In genomic region chr12:116280590-116281290, GRCh38 we compare ENCODE assay signal across 32 cellular contexts. TPM values are rescaled to one million over a fixed set of nuclear protein-coding genes. Genes with fewer than 3 reads are reported as not detected.
DNase-seq lines count a peak whose midpoint lies in the region; ATAC-seq, FAIRE-seq and TF ChIP-seq lines count a peak whose summit lies in the region.
"Had no signal": no experiment of that assay in that cellular context is flagged by ENCODE, and none has a peak within 500 bp of the region (broad histone marks: within the 10 kb centered on the region; RNA-seq: fewer than 3 reads in every experiment).

No MANE protein-coding gene starts in this region.

- H3K9ac ChIP-seq in HepG2 (ENCODE audit: insufficient read depth, low read depth, low read length), result no peak overlapping the region

- peaks cover 10% of the 10 kb centered on the region for H3K79me2 ChIP-seq in HepG2 (ENCODE audit: insufficient read depth, low read length)

- no peak for TF ChIP-seq CTCF in HepG2 (CRISPR knock-in tag; IDR thresholded peaks at IDR 0.05)
- no peak for TF ChIP-seq CTCF in right lobe of liver (IDR thresholded peaks at IDR 0.05)
- no peak for TF ChIP-seq CTCF in progenitor cell of endocrine pancreas (IDR thresholded peaks at IDR 0.05; ENCODE audit: unreplicated experiment)
- TF ChIP-seq CTCF in right atrium auricular region (IDR thresholded peaks at IDR 0.05), result no peak

- peaks cover 2 to 27% of the 10 kb centered on the region in 2 experiments; a peak in 4 of 5 replicates for H3K27me3 ChIP-seq in HepG2 (ENCODE audit: control insufficient read depth in 1 of 2, insufficient read depth in 2 of 2, low read length in 2 of 2)
- no peaks in the 10 kb centered on the region for H3K27me3 ChIP-seq in right lobe of liver
- no peaks in the 10 kb centered on the region for H3K27me3 ChIP-seq in right atrium auricular region
- H3K27me3 ChIP-seq: body of pancreas, heart left ventricle, uterus had no signal

- TF ChIP-seq RAD21 in HepG2 (CRISPR knock-in tag; IDR thresholded peaks at IDR 0.05), result no peak

- H3K4me2 ChIP-seq in HepG2 (ENCODE audit: low read depth, low read length), result no peak overlapping the region
- H3K4me2 ChIP-seq: smooth muscle cell had no signal

- 2% methylated on average over 5 of the region's 5 CpGs for WGBS in HepG2 (ENCODE audit: low lambda C conversion rate)
- WGBS in right lobe of liver (ENCODE audit: insufficient coverage, low coverage, low lambda C conversion rate, missing lambda C conversion rate), result 51% methylated on average over 5 of the region's 5 CpGs

- intact Hi-C loops in HepG2 (cut with micrococcal nuclease; ENCODE audit: unreplicated experiment) (no loop called here), right lobe of liver (cut with DNase I) (no loop called here)

- TF ChIP-seq EP300 in HepG2 (IDR thresholded peaks at IDR 0.05; ENCODE audit: low read depth in 2 of 2, low read length in 2 of 2) (no peak), HepG2 (CRISPR knock-in tag; IDR thresholded peaks at IDR 0.05; ENCODE audit: borderline replicate concordance) (no peak)

- no peaks in the 10 kb centered on the region for H3K9me3 ChIP-seq in HepG2 (ENCODE audit: low read length)
- H3K9me3 ChIP-seq in right lobe of liver, result no peaks in the 10 kb centered on the region
- H3K9me3 ChIP-seq in right atrium auricular region, result no peaks in the 10 kb centered on the region
- H3K9me3 ChIP-seq: body of pancreas, heart left ventricle, thoracic aorta, uterus had no signal

- no TSS peak for BruUV-seq in HepG2 (replicated peaks; lab: Mats Ljungman, UMichigan)

- peaks cover 28% of the 10 kb centered on the region for H3K4me1 ChIP-seq in HepG2 (ENCODE audit: insufficient read depth, low read length)
- no peaks in the 10 kb centered on the region for H3K4me1 ChIP-seq in right lobe of liver
- H3K4me1 ChIP-seq in right atrium auricular region, result peaks cover 0 to 8% of the 10 kb centered on the region in 2 donors
- H3K4me1 ChIP-seq: uterus had no signal

- no peaks in the 10 kb centered on the region for H3K36me3 ChIP-seq in HepG2 (replicated peaks in 1 of 2; ENCODE audit: control insufficient read depth in 1 of 2, insufficient read depth in 2 of 2, low read length in 2 of 2)
- no peaks in the 10 kb centered on the region for H3K36me3 ChIP-seq in right lobe of liver
- H3K36me3 ChIP-seq in right atrium auricular region, result no peaks in the 10 kb centered on the region
- H3K36me3 ChIP-seq: heart left ventricle, thoracic aorta, uterus had no signal

- H3K4me3 ChIP-seq in HepG2 (replicated peaks in 1 of 3; ENCODE audit: insufficient read depth in 1 of 3, low read depth in 2 of 3, low read length in 3 of 3), result no peak overlapping the region
- H3K4me3 ChIP-seq in right lobe of liver, result no peak overlapping the region
- H3K4me3 ChIP-seq in right atrium auricular region, result no peak overlapping the region
- H3K4me3 ChIP-seq: body of pancreas, heart left ventricle, smooth muscle cell, thoracic aorta, uterus had no signal

- peaks cover 14% of the 10 kb centered on the region for H3K4me1 Mint-ChIP-seq in progenitor cell of endocrine pancreas (ENCODE audit: low read depth)
- H3K4me1 Mint-ChIP-seq in stimulated activated memory B cell treated with anti-CD40 and anti-IgM and Interleukin-4, amounts not matched to agents 10 μg/mL and 1 μg/mL and 100 μg/mL, for 72 hours, result peaks cover 31% of the 10 kb centered on the region

- H3K36me3 Mint-ChIP-seq in progenitor cell of endocrine pancreas (ENCODE audit: insufficient read depth), result no peaks in the 10 kb centered on the region
- H3K36me3 Mint-ChIP-seq in stimulated activated memory B cell treated with anti-CD40 and anti-IgM and Interleukin-4, amounts not matched to agents 10 μg/mL and 1 μg/mL and 100 μg/mL, for 72 hours, result no peaks in the 10 kb centered on the region
- H3K36me3 Mint-ChIP-seq: T-cell had no signal

- FAIRE-seq in HepG2 (lab: Jason Lieb, UNC), result no peak
- FAIRE-seq: A204.1 had no signal

- ATAC-seq in HepG2, result no peak
- ATAC-seq in right lobe of liver, result no peak
- no peak for ATAC-seq in stimulated activated memory B cell treated with anti-CD40 and anti-IgM and Interleukin-4, amounts not matched to agents 10 μg/mL and 1 μg/mL and 100 μg/mL, for 72 hours
- ATAC-seq: activated CD4-positive, CD25-positive, alpha-beta regulatory T cell treated with anti-CD3 and anti-CD28 coated beads, Interleukin-2, amount 50 U/mL, for 24 hours; activated CD8-positive, alpha-beta T cell treated with anti-CD3 and anti-CD28 coated beads for 36 hours; body of pancreas; heart left ventricle; stimulated activated effector memory CD8-positive, alpha-beta T cell treated with anti-CD3 and anti-CD28 coated beads, Interleukin-12 subunit alpha, Interleukin-12 subunit beta, amount 100 ng/mL, for 72 hours; T-cell had no signal

- peaks cover 4% of the 10 kb centered on the region; the same call in 1 of the 2 replicates for H4K20me1 ChIP-seq in HepG2 (ENCODE audit: insufficient read depth, low read length)

- CTCF ChIA-PET in HepG2 (lab: Yijun Ruan, JAX; ENCODE audit: low intra/inter-chr PET ratio, low total read pairs), result no interaction called here

- no peaks in the 10 kb centered on the region for H3K9me3 Mint-ChIP-seq in progenitor cell of endocrine pancreas (ENCODE audit: low read depth)
- H3K9me3 Mint-ChIP-seq in stimulated activated memory B cell treated with anti-CD40 and anti-IgM and Interleukin-4, amounts not matched to agents 10 μg/mL and 1 μg/mL and 100 μg/mL, for 72 hours, result no peaks in the 10 kb centered on the region
- H3K9me3 Mint-ChIP-seq: activated CD8-positive, alpha-beta T cell treated with anti-CD3 and anti-CD28 coated beads for 36 hours; stimulated activated effector memory CD8-positive, alpha-beta T cell treated with anti-CD3 and anti-CD28 coated beads, Interleukin-12 subunit alpha, Interleukin-12 subunit beta, amount 100 ng/mL, for 72 hours; T-cell had no signal

- POLR2A ChIA-PET in HepG2 (lab: Yijun Ruan, JAX), result no interaction called here

- TF ChIP-seq POLR2A in HepG2 (IDR thresholded peaks at IDR 0.05; ENCODE audit: insufficient read depth in 1 of 2, low read depth in 2 of 2, low read length in 2 of 2) (no peak), right lobe of liver (IDR thresholded peaks at IDR 0.05) (no peak)

- in situ Hi-C loops in HepG2 (cut with HindIII; ENCODE audit: extremely low pct_ligation_motif_present, low pct_unique_long_range_greater_than_20kb), result no loop called here

- DNase-seq in HepG2 (ENCODE audit: low spot score) (peak; percentile 13), right lobe of liver (no peak), NCI-H2029 (lab: John Stamatoyannopoulos, UW) (peak; percentile 44), SIG-M5 (lab: John Stamatoyannopoulos, UW) (peak; percentile 91), progenitor cell of endocrine pancreas (ENCODE audit: low spot score, unreplicated experiment) (no peak), right atrium auricular region (ENCODE audit: low spot score) (no peak), NCI-H748 (lab: John Stamatoyannopoulos, UW; ENCODE audit: unreplicated experiment) (no peak)
- DNase-seq: activated CD8-positive, alpha-beta T cell treated with anti-CD3 and anti-CD28 coated beads for 36 hours; activated gamma-delta T cell treated with Interleukin-2 at 50 U/mL for 16 hours; body of pancreas; cerebellar nuclear complex; COR-L47; DND-41; GOT3; heart left ventricle; Kasumi-1; mammary epithelial cell; NCI-H1105 treated with DMSO at 0.1 percent for 48 hours; NCI-H2107; NCI-H524; occipital lobe; stimulated activated CD4-positive, alpha-beta T cell treated with anti-CD3 and anti-CD28 coated beads, Interleukin-2, amount 100 ng/mL, for 24 hours; T-cell; uterus had no signal

- no peak overlapping the region for H3K4me3 Mint-ChIP-seq in progenitor cell of endocrine pancreas (ENCODE audit: low read depth)
- H3K4me3 Mint-ChIP-seq in stimulated activated memory B cell treated with anti-CD40 and anti-IgM and Interleukin-4, amounts not matched to agents 10 μg/mL and 1 μg/mL and 100 μg/mL, for 72 hours, result no peak overlapping the region
- H3K4me3 Mint-ChIP-seq: activated CD8-positive, alpha-beta T cell treated with anti-CD3 and anti-CD28 coated beads for 36 hours; B cell; stimulated activated effector memory CD8-positive, alpha-beta T cell treated with anti-CD3 and anti-CD28 coated beads, Interleukin-12 subunit alpha, Interleukin-12 subunit beta, amount 100 ng/mL, for 72 hours; T-cell had no signal

- no peak overlapping the region for H2AFZ ChIP-seq in HepG2 (ENCODE audit: low read length)

- H3K27ac ChIP-seq in HepG2 (ENCODE audit: extremely low read length, insufficient read depth, low read length) (no peak overlapping the region), right lobe of liver (no peak overlapping the region), right atrium auricular region (no peak overlapping the region)
- H3K27ac ChIP-seq: body of pancreas, epithelial cell of prostate, thoracic aorta, uterus had no signal

- peak overlapping the region; percentile 17 for H3K27ac Mint-ChIP-seq in progenitor cell of endocrine pancreas
- H3K27ac Mint-ChIP-seq in stimulated activated memory B cell treated with anti-CD40 and anti-IgM and Interleukin-4, amounts not matched to agents 10 μg/mL and 1 μg/mL and 100 μg/mL, for 72 hours, result no peak overlapping the region
- H3K27ac Mint-ChIP-seq: activated CD8-positive, alpha-beta T cell treated with anti-CD3 and anti-CD28 coated beads for 36 hours; B cell; stimulated activated effector memory CD8-positive, alpha-beta T cell treated with anti-CD3 and anti-CD28 coated beads, Interleukin-12 subunit alpha, Interleukin-12 subunit beta, amount 100 ng/mL, for 72 hours; T-cell had no signal

- no peaks in the 10 kb centered on the region for H3K27me3 Mint-ChIP-seq in progenitor cell of endocrine pancreas
- H3K27me3 Mint-ChIP-seq in stimulated activated memory B cell treated with anti-CD40 and anti-IgM and Interleukin-4, amounts not matched to agents 10 μg/mL and 1 μg/mL and 100 μg/mL, for 72 hours, result no peaks in the 10 kb centered on the region
- H3K27me3 Mint-ChIP-seq: activated CD8-positive, alpha-beta T cell treated with anti-CD3 and anti-CD28 coated beads for 36 hours; B cell had no signal

RNA-seq across cellular contexts. Expression of gene MED13L, which starts 3.2 kb away (rescaled TPM):
- total RNA-seq in HepG2 (2016; rRNA removed; fragmentation: Illumina TruSeq; extraction: Trizol) (32.9 and 38.9 TPM in 2 replicates), right lobe of liver (10 to 100 TPM; 29.0 to 52.0 (median 38.1) TPM), progenitor cell of endocrine pancreas (141 and 151 TPM in 2 replicates), right atrium auricular region (10 to 100 TPM; 55.0 to 64.1 TPM)
- 82.6 and 84.3 TPM in 2 replicates for total RNA-seq in HepG2 (2016; cell fraction: cytosol; rRNA removed; fragmentation: Illumina TruSeq; extraction: Trizol; ENCODE audit: low read depth)
- total RNA-seq in HepG2 (2016; cell fraction: insoluble cytoplasmic fraction; rRNA removed; fragmentation: Illumina TruSeq; extraction: Trizol), result 30.1 and 34.1 TPM in 2 replicates
- 30.2 and 31.1 TPM in 2 replicates for total RNA-seq in HepG2 (2016; cell fraction: membrane; rRNA removed; fragmentation: Illumina TruSeq; extraction: Trizol)
- 77.6 and 90.7 TPM in 2 replicates for total RNA-seq in HepG2 (2016; cell fraction: nucleus; rRNA removed; fragmentation: Illumina TruSeq; extraction: Trizol)
- 20.5 and 24.8 TPM in 2 replicates for polyA plus RNA-seq in HepG2 (2011; rRNA removed)
- 13.8 and 15.7 TPM in 2 replicates for polyA plus RNA-seq in HepG2 (2011; cell fraction: cytosol; rRNA removed)
- polyA plus RNA-seq in HepG2 (2011; cell fraction: nucleus; rRNA removed), result 28.2 and 34.1 TPM in 2 replicates
- 19.0 and 20.9 TPM in 2 replicates for polyA plus RNA-seq in HepG2 (2012)
- 0.53 and 0.93 TPM in 2 replicates for polyA plus RNA-seq in HepG2 (2016; cell fraction: cytosol; fragmentation: Illumina TruSeq; extraction: Trizol; ENCODE audit: low read depth)
- polyA plus RNA-seq in HepG2 (2016; cell fraction: insoluble cytoplasmic fraction; fragmentation: Illumina TruSeq; extraction: Trizol; ENCODE audit: low read depth), result 18.1 and 20.3 TPM in 2 replicates
- 2.4 and 2.8 TPM in 2 replicates for polyA plus RNA-seq in HepG2 (2016; cell fraction: membrane; fragmentation: Illumina TruSeq; extraction: Trizol; ENCODE audit: low read depth)
- 34.1 and 35.3 TPM in 2 replicates for polyA plus RNA-seq in HepG2 (2016; cell fraction: nucleus; fragmentation: Illumina TruSeq; extraction: Trizol; ENCODE audit: insufficient read depth, low read depth)
- 56.3 and 75.4 TPM in 2 replicates for polyA minus RNA-seq in HepG2 (2011; rRNA and poly(A)+ RNA removed; ENCODE audit: low replicate concordance)
- 28.0 and 36.0 TPM in 2 replicates for polyA minus RNA-seq in HepG2 (2011; cell fraction: cytosol; rRNA and poly(A)+ RNA removed)
- 207 and 236 TPM in 2 replicates for polyA minus RNA-seq in HepG2 (2011; cell fraction: nucleus; rRNA and poly(A)+ RNA removed)

Comparison
In these comparisons a context has a peak if more than half of its experiments do, and no peak if none do; other contexts are left out.
1. DNase-seq: peak in HepG2 (single experiment), NCI-H2029 (single experiment) and SIG-M5 (single experiment); none in right lobe of liver (0 of 3), progenitor cell of endocrine pancreas (single experiment), right atrium auricular region (single experiment) and NCI-H748 (single experiment).